ENCODE assay signal across 8 cellular contexts in genomic region chr15:65792130-65792987, GRCh38. TPM values are rescaled to one million over a fixed set of nuclear protein-coding genes. Genes with fewer than 3 reads are reported as not detected.
DNase-seq lines count a peak whose midpoint lies in the region; ATAC-seq and TF ChIP-seq lines count a peak whose summit lies in the region.

Gene DENND4A (minus strand): TSS chr15:65792293. CDS start chr15:65756450, 35,843 bp downstream.

- no peaks in the 10 kb centered on the region for H3K36me3 ChIP-seq in kidney epithelial cell (ENCODE audit: control insufficient read depth, insufficient read depth, low read length)

- H3K4me1 Mint-ChIP-seq in chondrocyte (ENCODE audit: low read depth): peaks cover 34% of the 10 kb centered on the region

- no peaks in the 10 kb centered on the region for H3K27me3 ChIP-seq in kidney epithelial cell (ENCODE audit: control insufficient read depth, insufficient read depth, low read length)

- H3K9me3 Mint-ChIP-seq in chondrocyte (ENCODE audit: low read depth): no peaks in the 10 kb centered on the region

- ATAC-seq in HG03432 (IDR thresholded peaks at IDR 0.05; ENCODE audit: unreplicated experiment): peak; percentile 82

- TF ChIP-seq CTCF in chondrocyte (IDR thresholded peaks at IDR 0.05): no peak
- no peak for TF ChIP-seq CTCF in kidney epithelial cell (IDR thresholded peaks at IDR 0.05; ENCODE audit: insufficient read depth, low read length, poor library complexity, severe bottlenecking)

- peak within 1 kb of the TSS; percentile 85 for H3K4me3 ChIP-seq in kidney epithelial cell (ENCODE audit: low read depth, low read length)

- H3K36me3 Mint-ChIP-seq in chondrocyte (ENCODE audit: low read depth): no peaks in the 10 kb centered on the region

- H3K4me3 Mint-ChIP-seq in chondrocyte (ENCODE audit: unreplicated experiment): peak within 1 kb of the TSS; percentile 78

- peak within 1 kb of the TSS; percentile 98 for H3K27ac Mint-ChIP-seq in chondrocyte (ENCODE audit: unreplicated experiment)

- peak; percentile 42 for TF ChIP-seq POLR2A in GM19099 (IDR thresholded peaks at IDR 0.05; ENCODE audit: extremely low read depth, insufficient read length, low read depth)

- DNase-seq in AG20443 (ENCODE audit: low spot score): peak; percentile 97
- peak; percentile 88 for DNase-seq in NCI-H510A (lab: John Stamatoyannopoulos, UW)
- peak; percentile 96 for DNase-seq in activated CD4-positive, alpha-beta T cell treated with anti-CD3 and anti-CD28 coated beads for 24 hours (ENCODE audit: low read depth in 2 of 2)
- DNase-seq in chondrocyte (ENCODE audit: low spot score): peak; percentile 97
- peak; percentile 86 for DNase-seq in kidney epithelial cell (ENCODE audit: low read depth)
- peak; percentile 98 for DNase-seq in stimulated activated CD4-positive, alpha-beta T cell treated with anti-CD3 and anti-CD28 coated beads, Interleukin-15, amount 100 ng/mL, for 48 hours (ENCODE audit: low read depth in 2 of 2)

- H3K27me3 Mint-ChIP-seq in chondrocyte (ENCODE audit: low read depth): no peaks in the 10 kb centered on the region

RNA-seq across cellular contexts. Expression of gene DENND4A, which starts in this region (rescaled TPM):
- total RNA-seq in chondrocyte (9.7 to 14.5 TPM (median 10.7 TPM) in 3 replicates), kidney epithelial cell (8.5 and 11.6 TPM in 2 replicates)

Comparison
In these comparisons a context has a peak if more than half of its experiments do, and no peak if none do; other contexts are left out.
1. Peak in every context shown above with its lines: DNase-seq, ATAC-seq and H3K4me3 ChIP-seq.